In the genomic region with DNA sequence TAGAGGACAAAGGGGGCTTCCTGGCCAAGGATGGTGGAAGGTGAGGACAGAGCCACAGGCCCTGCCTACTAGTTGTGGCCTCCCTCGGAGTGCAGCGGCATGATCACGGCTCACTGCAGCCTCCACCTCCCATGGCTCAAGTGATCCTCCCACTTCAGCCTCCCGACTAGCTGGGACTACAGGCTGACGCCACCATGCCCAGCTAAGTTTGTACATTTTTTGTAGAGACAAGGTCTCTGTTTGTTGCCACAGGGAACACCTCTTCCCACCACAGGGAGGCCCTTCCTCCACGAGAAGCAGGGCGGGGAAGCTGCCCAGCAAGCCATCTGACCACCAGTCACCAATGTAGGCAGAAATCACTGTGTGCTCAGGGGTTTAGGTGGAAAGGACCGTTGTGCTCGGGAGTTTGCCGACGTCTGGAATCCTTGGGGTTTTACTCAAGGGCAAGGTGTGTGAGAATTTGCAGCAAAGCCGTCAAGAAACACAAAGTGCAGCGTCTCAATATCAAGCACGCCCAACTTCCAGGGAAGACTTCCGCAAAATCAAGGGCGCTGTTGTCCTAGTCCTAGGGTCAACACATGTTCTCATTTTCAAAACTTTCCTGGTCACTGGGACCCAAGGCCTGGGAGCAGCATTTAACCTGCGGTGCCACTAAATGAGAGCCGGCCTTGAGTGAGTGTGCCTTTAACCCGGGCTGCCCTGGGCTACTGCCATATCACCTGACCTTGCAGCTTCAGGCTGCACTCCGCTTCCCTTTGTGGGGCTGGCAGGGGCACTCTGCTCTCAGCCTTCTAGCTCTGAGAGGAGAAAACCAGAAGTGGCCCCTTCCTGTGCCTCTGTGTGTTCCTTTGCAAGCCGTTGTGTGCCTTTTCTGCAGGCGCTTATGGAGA, we compare ENCODE assay signal across 12 cellular contexts.
DNase-seq lines count a peak whose midpoint lies in the region; ATAC-seq and TF ChIP-seq lines count a peak whose summit lies in the region.
"Had no signal": no experiment of that assay in that cellular context is flagged by ENCODE, and none has a peak within 500 bp of the region (broad histone marks: within the 10 kb centered on the region; RNA-seq: fewer than 3 reads in every experiment).

No MANE protein-coding gene starts in this region.

- H3K4ac ChIP-seq in mesendoderm (ENCODE audit: low read depth, low read length): no peak overlapping the region

- no peak for TF ChIP-seq POLR2A in body of pancreas (IDR thresholded peaks at IDR 0.05)

- 0 out of 20 replicates have a peak overlapping the region, but pooled peaks of 2 of the 10 experiments have one; percentile 0 to 15 for H3K4me3 ChIP-seq in BLaER1 treated with 17β-estradiol and CSF1 and Interleukin-3, amounts not matched to agents 10 nM and 100 nM
- H3K4me3 ChIP-seq in body of pancreas: no peak overlapping the region
- H3K4me3 ChIP-seq in mesendoderm (ENCODE audit: low read length): no peak overlapping the region

- peaks cover 0 to 22% (median 7%) of the 10 kb centered on the region in 11 experiments; a peak in 10 of 22 replicates for H3K27me3 ChIP-seq in BLaER1 treated with 17β-estradiol and CSF1 and Interleukin-3, amounts not matched to agents 10 nM and 100 nM
- H3K27me3 ChIP-seq in body of pancreas (no peaks in the 10 kb centered on the region), mesendoderm (ENCODE audit: insufficient read depth, low read length, poor library complexity) (no peaks in the 10 kb centered on the region)

- intact Hi-C loops in body of pancreas (cut with DNase I): no loop called here

- no peaks in the 10 kb centered on the region for H3K79me1 ChIP-seq in mesendoderm (ENCODE audit: low read length)

- DNase-seq in body of pancreas (peak in 3 of 4 donors; percentile 53 to 61 (median 57)), mesendoderm (no peak), RPMI8226 (no peak), G401 (ENCODE audit: low spot score) (no peak), RWPE1 (ENCODE audit: low spot score) (no peak), NCI-H2171 (lab: John Stamatoyannopoulos, UW) (no peak)
- DNase-seq: ACHN; activated CD4-positive, alpha-beta memory T cell treated with anti-CD3 and anti-CD28 coated beads, Interleukin-2, amount 10 ng/mL, durations not matched to agents 7 days and 5 days; kidney glomerular epithelial cell; NCI-H1417 treated with DMSO at 0.1 percent for 48 hours had no signal

- H4K8ac ChIP-seq in mesendoderm (ENCODE audit: low read depth, low read length): no peak overlapping the region

- H2BK120ac ChIP-seq in mesendoderm (ENCODE audit: low read depth, low read length): no peak overlapping the region

- H4K20me1 ChIP-seq in BLaER1 treated with 17β-estradiol and CSF1 and Interleukin-3, amounts not matched to agents 10 nM and 100 nM: peaks cover 0 to 9% (median 0%) of the 10 kb centered on the region in 11 experiments; a peak in 2 of 22 replicates

- POLR2A ChIA-PET in RWPE1 (lab: Yijun Ruan, JAX; ENCODE audit: low non-redundant PET): no interaction called here

- H4K5ac ChIP-seq in mesendoderm (ENCODE audit: low read length): peak overlapping the region; percentile 47

- peak overlapping the region; percentile 14 for H2AK5ac ChIP-seq in mesendoderm (ENCODE audit: low read length)

- 66 to 71% methylated on average over 20 to 22 of the region's 22 CpGs for WGBS in body of pancreas, 2 donors
- no CpG with 5 or more reads among the region's 22 CpGs for WGBS in mesendoderm (ENCODE audit: extremely low coverage, insufficient coverage, low lambda C conversion rate)

- no peak for TF ChIP-seq CTCF in body of pancreas (IDR thresholded peaks at IDR 0.05)
- TF ChIP-seq CTCF in RWPE1 (conservative IDR thresholded peaks at IDR 0.05; ENCODE audit: low read depth): no peak

- peak overlapping the region; percentile 31 for H2BK5ac ChIP-seq in mesendoderm (ENCODE audit: low read length)

- no peak overlapping the region for H2BK15ac ChIP-seq in mesendoderm (replicated peaks; ENCODE audit: low read depth)

- peak overlapping the region; percentile 78 to 95 (median 82) for H3K4me2 ChIP-seq in BLaER1 treated with 17β-estradiol and CSF1 and Interleukin-3, amounts not matched to agents 10 nM and 100 nM
- H3K4me2 ChIP-seq in mesendoderm (ENCODE audit: low read length): no peak overlapping the region

- H3K9ac ChIP-seq in BLaER1 treated with 17β-estradiol and CSF1 and Interleukin-3, amounts not matched to agents 10 nM and 100 nM: peak overlapping the region in 6 of 11 experiments; percentile 5 to 74 (median 16); a peak in 6 of 22 replicates
- H3K9ac ChIP-seq in mesendoderm (ENCODE audit: low read length): no peak overlapping the region

- H3K18ac ChIP-seq in mesendoderm (ENCODE audit: low read length): peak overlapping the region; percentile 16

- H3K27ac ChIP-seq in BLaER1 treated with 17β-estradiol and CSF1 and Interleukin-3, amounts not matched to agents 10 nM and 100 nM: peak overlapping the region in 9 of 11 experiments; percentile 0 to 86 (median 23); a peak in 12 of 22 replicates
- H3K27ac ChIP-seq in body of pancreas (peak overlapping the region in 1 of 4 donors; percentile 41), mesendoderm (ENCODE audit: low read depth, low read length) (no peak overlapping the region), RWPE1 (no peak overlapping the region)

- H3K4me1 ChIP-seq in BLaER1 treated with 17β-estradiol and CSF1 and Interleukin-3, amounts not matched to agents 10 nM and 100 nM: peaks cover 71 to 99% (median 78%) of the 10 kb centered on the region in 10 experiments
- H3K4me1 ChIP-seq in body of pancreas (peaks cover 9% of the 10 kb centered on the region), mesendoderm (ENCODE audit: control insufficient read depth, low read depth, low read length) (peaks cover 21% of the 10 kb centered on the region)

- peak; percentile 43 for ATAC-seq in HG03108 (IDR thresholded peaks at IDR 0.05; ENCODE audit: unreplicated experiment)
- ATAC-seq in body of pancreas: peak; percentile 45

- no peak overlapping the region for H3K23ac ChIP-seq in mesendoderm (ENCODE audit: low read length)

- CTCF ChIA-PET in RWPE1 (lab: Yijun Ruan, JAX): no interaction called here

- H3K56ac ChIP-seq in mesendoderm (ENCODE audit: low read length): peak overlapping the region; percentile 18

- H3K9me3 ChIP-seq in BLaER1 treated with 17β-estradiol and CSF1 and Interleukin-3, amounts not matched to agents 10 nM and 100 nM (replicated peaks in 1 of 11): peaks cover 0 to 11% (median 0%) of the 10 kb centered on the region in 11 experiments; a peak in 7 of 22 replicates
- no peaks in the 10 kb centered on the region for H3K9me3 ChIP-seq in body of pancreas

- H3K36me3 ChIP-seq in BLaER1 treated with 17β-estradiol and CSF1 and Interleukin-3, amounts not matched to agents 10 nM and 100 nM: no peaks in the 10 kb centered on the region
- no peaks in the 10 kb centered on the region for H3K36me3 ChIP-seq in body of pancreas (replicated peaks in 1 of 2; ENCODE audit: insufficient read depth in 1 of 2, low read depth in 2 of 2)
- H3K36me3 ChIP-seq in mesendoderm (ENCODE audit: control insufficient read depth, insufficient read depth, low read length): no peaks in the 10 kb centered on the region

- no peaks in the 10 kb centered on the region for H3K79me2 ChIP-seq in mesendoderm (ENCODE audit: control insufficient read depth, insufficient read depth, low read length)

- in situ Hi-C loops in G401 (cut with HindIII; ENCODE audit: low sequenced_read_pairs): no loop called here

Comparison
In these comparisons a context has a peak if more than half of its experiments do, and no peak if none do; other contexts are left out.
1. H3K27ac ChIP-seq: peak in BLaER1 treated with 17β-estradiol and CSF1 and Interleukin-3, amounts not matched to agents 10 nM and 100 nM (9 of 11); none in mesendoderm (single experiment) and RWPE1 (single experiment).
2. DNase-seq: peak in body of pancreas (3 of 4); none in mesendoderm (single experiment), RPMI8226 (single experiment), G401 (single experiment), RWPE1 (single experiment) and NCI-H2171 (single experiment).